1 cellular context compared by ENCODE assay signal in the genomic region with DNA sequence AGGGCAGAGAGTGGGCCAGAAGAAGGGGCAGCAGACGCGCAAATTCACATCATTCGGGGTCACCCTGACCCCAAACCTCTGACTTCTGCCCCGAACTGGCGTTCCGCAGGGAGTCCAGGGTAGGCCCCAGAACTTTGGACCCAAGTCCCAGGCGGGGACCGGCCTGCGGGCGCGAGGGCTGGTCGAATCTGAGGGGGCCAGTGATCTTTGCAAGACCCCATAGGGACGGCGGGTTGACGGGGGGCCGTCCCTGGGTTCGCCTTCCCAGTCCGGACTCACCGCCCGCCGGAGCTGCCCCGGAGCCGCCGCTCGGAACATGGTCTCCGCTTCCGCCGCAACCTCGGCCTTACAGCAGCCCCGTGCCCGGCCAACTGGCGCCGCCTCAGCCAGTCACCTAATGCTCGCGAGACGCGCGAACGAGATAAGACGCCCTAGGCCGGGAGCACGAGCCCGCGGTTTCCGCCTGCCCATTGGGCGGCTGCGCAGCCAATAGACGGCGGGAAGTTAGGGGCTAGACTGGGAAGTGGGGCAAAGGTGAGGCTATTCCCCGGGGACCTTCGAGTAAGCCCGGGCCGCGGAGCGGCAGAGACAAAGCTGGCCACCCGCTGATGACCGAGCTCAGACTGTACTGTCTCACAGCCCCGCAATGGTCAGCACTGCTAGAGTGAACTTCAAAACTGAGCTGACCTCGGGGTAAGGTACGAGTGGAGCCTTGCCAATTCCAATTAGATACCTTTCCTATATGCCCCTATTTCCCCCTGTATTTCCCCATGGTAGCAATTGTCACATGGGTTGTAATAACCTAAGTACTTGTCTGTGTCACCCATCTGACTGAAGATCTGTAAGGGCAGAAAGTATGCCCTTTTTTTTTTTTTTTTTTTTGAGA.
TF ChIP-seq lines count a peak whose summit lies in the region.

A gene (minus strand): TSS at position 399 of the 886 bp plus-strand sequence. CDS start 81 bp downstream, at position 318.

TF ChIP-seq in HepG2, 621 proteins besides CTCF, POLR2A, EP300 and RAD21 (continued from another document and continues in another):
- TF ChIP-seq, protein P1, sequence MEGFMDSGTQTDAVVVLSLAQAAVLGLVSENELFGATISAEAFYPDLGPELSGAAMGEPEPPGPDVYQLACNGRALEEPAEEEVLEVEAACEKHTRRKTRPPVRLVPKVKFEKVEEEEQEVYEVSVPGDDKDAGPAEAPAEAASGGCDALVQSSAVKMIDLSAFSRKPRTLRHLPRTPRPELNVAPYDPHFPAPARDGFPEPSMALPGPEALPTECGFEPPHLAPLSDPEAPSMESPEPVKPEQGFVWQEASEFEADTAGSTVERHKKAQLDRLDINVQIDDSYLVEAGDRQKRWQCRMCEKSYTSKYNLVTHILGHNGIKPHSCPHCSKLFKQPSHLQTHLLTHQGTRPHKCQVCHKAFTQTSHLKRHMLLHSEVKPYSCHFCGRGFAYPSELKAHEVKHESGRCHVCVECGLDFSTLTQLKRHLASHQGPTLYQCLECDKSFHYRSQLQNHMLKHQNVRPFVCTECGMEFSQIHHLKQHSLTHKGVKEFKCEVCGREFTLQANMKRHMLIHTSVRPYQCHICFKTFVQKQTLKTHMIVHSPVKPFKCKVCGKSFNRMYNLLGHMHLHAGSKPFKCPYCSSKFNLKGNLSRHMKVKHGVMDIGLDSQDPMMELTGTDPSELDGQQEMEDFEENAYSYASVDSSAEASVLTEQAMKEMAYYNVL (CRISPR knock-in tag; IDR thresholded peaks at IDR 0.05; ENCODE audit: borderline replicate concordance), result peak; percentile 72; the same call in 1 of the 2 replicates
- TF ChIP-seq, protein P2, sequence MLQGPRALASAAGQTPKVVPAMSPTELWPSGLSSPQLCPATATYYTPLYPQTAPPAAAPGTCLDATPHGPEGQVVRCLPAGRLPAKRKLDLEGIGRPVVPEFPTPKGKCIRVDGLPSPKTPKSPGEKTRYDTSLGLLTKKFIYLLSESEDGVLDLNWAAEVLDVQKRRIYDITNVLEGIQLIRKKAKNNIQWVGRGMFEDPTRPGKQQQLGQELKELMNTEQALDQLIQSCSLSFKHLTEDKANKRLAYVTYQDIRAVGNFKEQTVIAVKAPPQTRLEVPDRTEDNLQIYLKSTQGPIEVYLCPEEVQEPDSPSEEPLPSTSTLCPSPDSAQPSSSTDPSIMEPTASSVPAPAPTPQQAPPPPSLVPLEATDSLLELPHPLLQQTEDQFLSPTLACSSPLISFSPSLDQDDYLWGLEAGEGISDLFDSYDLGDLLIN (CRISPR knock-in tag; IDR thresholded peaks at IDR 0.05; ENCODE audit: borderline replicate concordance), result no peak
- TF ChIP-seq ARNT (IDR thresholded peaks at IDR 0.05), result no peak
- TF ChIP-seq PHF20 (CRISPR knock-in tag; IDR thresholded peaks at IDR 0.05), result peak; percentile 72
- no peak for TF ChIP-seq ZNF746 (CRISPR knock-in tag; IDR thresholded peaks at IDR 0.05)
- TF ChIP-seq SMC3 (IDR thresholded peaks at IDR 0.05; ENCODE audit: low read length), result no peak
- TF ChIP-seq MAFF (IDR thresholded peaks at IDR 0.05; ENCODE audit: low read depth, low read length), result no peak
- TF ChIP-seq SRSF4 (IDR thresholded peaks at IDR 0.05; ENCODE audit: low read depth, low read length, poor library complexity, severe bottlenecking), result no peak
- TF ChIP-seq, protein P3, sequence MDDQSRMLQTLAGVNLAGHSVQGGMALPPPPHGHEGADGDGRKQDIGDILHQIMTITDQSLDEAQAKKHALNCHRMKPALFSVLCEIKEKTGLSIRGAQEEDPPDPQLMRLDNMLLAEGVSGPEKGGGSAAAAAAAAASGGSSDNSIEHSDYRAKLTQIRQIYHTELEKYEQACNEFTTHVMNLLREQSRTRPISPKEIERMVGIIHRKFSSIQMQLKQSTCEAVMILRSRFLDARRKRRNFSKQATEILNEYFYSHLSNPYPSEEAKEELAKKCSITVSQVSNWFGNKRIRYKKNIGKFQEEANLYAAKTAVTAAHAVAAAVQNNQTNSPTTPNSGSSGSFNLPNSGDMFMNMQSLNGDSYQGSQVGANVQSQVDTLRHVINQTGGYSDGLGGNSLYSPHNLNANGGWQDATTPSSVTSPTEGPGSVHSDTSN (CRISPR knock-in tag; IDR thresholded peaks at IDR 0.05; ENCODE audit: borderline replicate concordance), result no peak
- TF ChIP-seq, protein P4, sequence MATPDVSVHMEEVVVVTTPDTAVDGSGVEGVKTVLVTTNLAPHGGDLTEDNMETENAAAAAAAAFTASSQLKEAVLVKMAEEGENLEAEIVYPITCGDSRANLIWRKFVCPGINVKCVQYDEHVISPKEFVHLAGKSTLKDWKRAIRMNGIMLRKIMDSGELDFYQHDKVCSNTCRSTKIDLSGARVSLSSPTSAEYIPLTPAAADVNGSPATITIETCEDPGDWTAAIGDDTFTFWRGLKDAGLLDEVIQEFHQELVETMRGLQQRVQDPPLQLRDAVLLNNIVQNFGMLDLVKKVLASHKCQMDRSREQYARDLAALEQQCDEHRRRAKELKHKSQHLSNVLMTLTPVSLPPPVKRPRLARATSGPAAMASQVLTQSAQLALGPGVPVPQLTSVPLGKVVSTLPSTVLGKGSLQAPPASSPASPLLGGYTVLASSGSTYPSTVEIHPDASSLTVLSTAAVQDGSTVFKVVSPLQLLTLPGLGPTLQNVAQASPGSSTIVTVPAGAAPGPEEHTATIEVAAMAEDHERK (CRISPR knock-in tag; IDR thresholded peaks at IDR 0.05; ENCODE audit: low read depth), result no peak
- TF ChIP-seq POLR2G (IDR thresholded peaks at IDR 0.05; ENCODE audit: low read depth, low read length), result peak; percentile 98
- no peak; the same call in 1 of the 2 replicates for TF ChIP-seq ZNF652 (CRISPR knock-in tag; IDR thresholded peaks at IDR 0.05; ENCODE audit: borderline replicate concordance, low read depth)
- TF ChIP-seq, protein P5, sequence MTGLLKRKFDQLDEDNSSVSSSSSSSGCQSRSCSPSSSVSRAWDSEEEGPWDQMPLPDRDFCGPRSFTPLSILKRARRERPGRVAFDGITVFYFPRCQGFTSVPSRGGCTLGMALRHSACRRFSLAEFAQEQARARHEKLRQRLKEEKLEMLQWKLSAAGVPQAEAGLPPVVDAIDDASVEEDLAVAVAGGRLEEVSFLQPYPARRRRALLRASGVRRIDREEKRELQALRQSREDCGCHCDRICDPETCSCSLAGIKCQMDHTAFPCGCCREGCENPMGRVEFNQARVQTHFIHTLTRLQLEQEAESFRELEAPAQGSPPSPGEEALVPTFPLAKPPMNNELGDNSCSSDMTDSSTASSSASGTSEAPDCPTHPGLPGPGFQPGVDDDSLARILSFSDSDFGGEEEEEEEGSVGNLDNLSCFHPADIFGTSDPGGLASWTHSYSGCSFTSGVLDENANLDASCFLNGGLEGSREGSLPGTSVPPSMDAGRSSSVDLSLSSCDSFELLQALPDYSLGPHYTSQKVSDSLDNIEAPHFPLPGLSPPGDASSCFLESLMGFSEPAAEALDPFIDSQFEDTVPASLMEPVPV (CRISPR knock-in tag; IDR thresholded peaks at IDR 0.05), result peak; percentile 83
- peak; percentile 69; the same call in 1 of the 2 replicates for TF ChIP-seq HMG20B (CRISPR knock-in tag; conservative IDR thresholded peaks at IDR 0.05)
- TF ChIP-seq, protein P6, sequence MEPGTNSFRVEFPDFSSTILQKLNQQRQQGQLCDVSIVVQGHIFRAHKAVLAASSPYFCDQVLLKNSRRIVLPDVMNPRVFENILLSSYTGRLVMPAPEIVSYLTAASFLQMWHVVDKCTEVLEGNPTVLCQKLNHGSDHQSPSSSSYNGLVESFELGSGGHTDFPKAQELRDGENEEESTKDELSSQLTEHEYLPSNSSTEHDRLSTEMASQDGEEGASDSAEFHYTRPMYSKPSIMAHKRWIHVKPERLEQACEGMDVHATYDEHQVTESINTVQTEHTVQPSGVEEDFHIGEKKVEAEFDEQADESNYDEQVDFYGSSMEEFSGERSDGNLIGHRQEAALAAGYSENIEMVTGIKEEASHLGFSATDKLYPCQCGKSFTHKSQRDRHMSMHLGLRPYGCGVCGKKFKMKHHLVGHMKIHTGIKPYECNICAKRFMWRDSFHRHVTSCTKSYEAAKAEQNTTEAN (CRISPR knock-in tag; conservative IDR thresholded peaks at IDR 0.05), result no peak
- TF ChIP-seq, protein P7, sequence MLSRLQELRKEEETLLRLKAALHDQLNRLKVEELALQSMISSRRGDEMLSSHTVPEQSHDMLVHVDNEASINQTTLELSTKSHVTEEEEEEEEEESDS (CRISPR knock-in tag; IDR thresholded peaks at IDR 0.05; ENCODE audit: borderline replicate concordance), result no peak
- peak; percentile 91; the same call in 1 of the 2 replicates for TF ChIP-seq ZFP41 (CRISPR knock-in tag; IDR thresholded peaks at IDR 0.05; ENCODE audit: borderline replicate concordance)
- no peak for TF ChIP-seq EEA1 (CRISPR knock-in tag; IDR thresholded peaks at IDR 0.05; ENCODE audit: borderline replicate concordance)
- peak; percentile 75 for TF ChIP-seq DR1 (CRISPR knock-in tag; IDR thresholded peaks at IDR 0.05)
- TF ChIP-seq SYNCRIP (IDR thresholded peaks at IDR 0.05; ENCODE audit: insufficient read depth, low read depth, low read length), result no peak
- no peak for TF ChIP-seq HCFC1 (IDR thresholded peaks at IDR 0.05; ENCODE audit: low read depth, low read length)
- TF ChIP-seq AHR (CRISPR knock-in tag; IDR thresholded peaks at IDR 0.05), result peak; percentile 91; the same call in 1 of the 2 replicates
- TF ChIP-seq, protein P8, sequence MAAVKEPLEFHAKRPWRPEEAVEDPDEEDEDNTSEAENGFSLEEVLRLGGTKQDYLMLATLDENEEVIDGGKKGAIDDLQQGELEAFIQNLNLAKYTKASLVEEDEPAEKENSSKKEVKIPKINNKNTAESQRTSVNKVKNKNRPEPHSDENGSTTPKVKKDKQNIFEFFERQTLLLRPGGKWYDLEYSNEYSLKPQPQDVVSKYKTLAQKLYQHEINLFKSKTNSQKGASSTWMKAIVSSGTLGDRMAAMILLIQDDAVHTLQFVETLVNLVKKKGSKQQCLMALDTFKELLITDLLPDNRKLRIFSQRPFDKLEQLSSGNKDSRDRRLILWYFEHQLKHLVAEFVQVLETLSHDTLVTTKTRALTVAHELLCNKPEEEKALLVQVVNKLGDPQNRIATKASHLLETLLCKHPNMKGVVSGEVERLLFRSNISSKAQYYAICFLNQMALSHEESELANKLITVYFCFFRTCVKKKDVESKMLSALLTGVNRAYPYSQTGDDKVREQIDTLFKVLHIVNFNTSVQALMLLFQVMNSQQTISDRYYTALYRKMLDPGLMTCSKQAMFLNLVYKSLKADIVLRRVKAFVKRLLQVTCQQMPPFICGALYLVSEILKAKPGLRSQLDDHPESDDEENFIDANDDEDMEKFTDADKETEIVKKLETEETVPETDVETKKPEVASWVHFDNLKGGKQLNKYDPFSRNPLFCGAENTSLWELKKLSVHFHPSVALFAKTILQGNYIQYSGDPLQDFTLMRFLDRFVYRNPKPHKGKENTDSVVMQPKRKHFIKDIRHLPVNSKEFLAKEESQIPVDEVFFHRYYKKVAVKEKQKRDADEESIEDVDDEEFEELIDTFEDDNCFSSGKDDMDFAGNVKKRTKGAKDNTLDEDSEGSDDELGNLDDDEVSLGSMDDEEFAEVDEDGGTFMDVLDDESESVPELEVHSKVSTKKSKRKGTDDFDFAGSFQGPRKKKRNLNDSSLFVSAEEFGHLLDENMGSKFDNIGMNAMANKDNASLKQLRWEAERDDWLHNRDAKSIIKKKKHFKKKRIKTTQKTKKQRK (IDR thresholded peaks at IDR 0.05; ENCODE audit: low read length), result no peak
- TF ChIP-seq SRY (CRISPR knock-in tag; IDR thresholded peaks at IDR 0.05), result no peak; the same call in 1 of the 2 replicates
- peak; percentile 47; the same call in 1 of the 2 replicates for TF ChIP-seq ZNF766 (CRISPR knock-in tag; IDR thresholded peaks at IDR 0.05; ENCODE audit: borderline replicate concordance)
- TF ChIP-seq SMAD1 (CRISPR knock-in tag; IDR thresholded peaks at IDR 0.05; ENCODE audit: borderline replicate concordance, low read depth), result no peak
- no peak for TF ChIP-seq ZNF326 (CRISPR knock-in tag; IDR thresholded peaks at IDR 0.05; ENCODE audit: borderline replicate concordance)
- TF ChIP-seq, protein P9, sequence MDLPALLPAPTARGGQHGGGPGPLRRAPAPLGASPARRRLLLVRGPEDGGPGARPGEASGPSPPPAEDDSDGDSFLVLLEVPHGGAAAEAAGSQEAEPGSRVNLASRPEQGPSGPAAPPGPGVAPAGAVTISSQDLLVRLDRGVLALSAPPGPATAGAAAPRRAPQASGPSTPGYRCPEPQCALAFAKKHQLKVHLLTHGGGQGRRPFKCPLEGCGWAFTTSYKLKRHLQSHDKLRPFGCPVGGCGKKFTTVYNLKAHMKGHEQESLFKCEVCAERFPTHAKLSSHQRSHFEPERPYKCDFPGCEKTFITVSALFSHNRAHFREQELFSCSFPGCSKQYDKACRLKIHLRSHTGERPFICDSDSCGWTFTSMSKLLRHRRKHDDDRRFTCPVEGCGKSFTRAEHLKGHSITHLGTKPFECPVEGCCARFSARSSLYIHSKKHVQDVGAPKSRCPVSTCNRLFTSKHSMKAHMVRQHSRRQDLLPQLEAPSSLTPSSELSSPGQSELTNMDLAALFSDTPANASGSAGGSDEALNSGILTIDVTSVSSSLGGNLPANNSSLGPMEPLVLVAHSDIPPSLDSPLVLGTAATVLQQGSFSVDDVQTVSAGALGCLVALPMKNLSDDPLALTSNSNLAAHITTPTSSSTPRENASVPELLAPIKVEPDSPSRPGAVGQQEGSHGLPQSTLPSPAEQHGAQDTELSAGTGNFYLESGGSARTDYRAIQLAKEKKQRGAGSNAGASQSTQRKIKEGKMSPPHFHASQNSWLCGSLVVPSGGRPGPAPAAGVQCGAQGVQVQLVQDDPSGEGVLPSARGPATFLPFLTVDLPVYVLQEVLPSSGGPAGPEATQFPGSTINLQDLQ (CRISPR knock-in tag; IDR thresholded peaks at IDR 0.05), result peak; percentile 62; the same call in 1 of the 2 replicates
- TF ChIP-seq, protein P10, sequence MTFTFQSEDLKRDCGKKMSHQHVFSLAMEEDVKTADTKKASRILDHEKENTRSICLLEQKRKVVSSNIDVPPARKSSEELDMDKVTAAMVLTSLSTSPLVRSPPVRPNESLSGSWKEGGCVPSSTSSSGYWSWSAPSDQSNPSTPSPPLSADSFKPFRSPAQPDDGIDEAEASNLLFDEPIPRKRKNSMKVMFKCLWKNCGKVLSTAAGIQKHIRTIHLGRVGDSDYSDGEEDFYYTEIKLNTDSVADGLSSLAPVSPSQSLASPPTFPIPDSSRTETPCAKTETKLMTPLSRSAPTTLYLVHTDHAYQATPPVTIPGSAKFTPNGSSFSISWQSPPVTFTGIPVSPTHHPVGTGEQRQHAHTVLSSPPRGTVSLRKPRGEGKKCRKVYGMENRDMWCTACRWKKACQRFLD (CRISPR knock-in tag; IDR thresholded peaks at IDR 0.05; ENCODE audit: borderline replicate concordance), result peak; percentile 90; the same call in 1 of the 2 replicates
- peak; percentile 76; the same call in 1 of the 2 replicates for TF ChIP-seq ZNF235 (CRISPR knock-in tag; IDR thresholded peaks at IDR 0.05; ENCODE audit: borderline replicate concordance)
- TF ChIP-seq ZSCAN20 (CRISPR knock-in tag; IDR thresholded peaks at IDR 0.05; ENCODE audit: borderline replicate concordance), result 0 out of 2 replicates have a peak, but pooled peaks have one; percentile 38
- TF ChIP-seq SMAD9 (CRISPR knock-in tag; IDR thresholded peaks at IDR 0.05), result no peak
- peak; percentile 84; the same call in 1 of the 2 replicates for TF ChIP-seq MTA1 (CRISPR knock-in tag; IDR thresholded peaks at IDR 0.05; ENCODE audit: borderline replicate concordance)
- no peak for TF ChIP-seq KLF9 (CRISPR knock-in tag; IDR thresholded peaks at IDR 0.05; ENCODE audit: low read depth)
- peak; percentile 28; the same call in 1 of the 2 replicates for TF ChIP-seq ZNF773 (CRISPR knock-in tag; IDR thresholded peaks at IDR 0.05; ENCODE audit: borderline replicate concordance)
- no peak for TF ChIP-seq ADNP (CRISPR knock-in tag; IDR thresholded peaks at IDR 0.05)
- TF ChIP-seq ZNF790 (CRISPR knock-in tag; IDR thresholded peaks at IDR 0.05; ENCODE audit: borderline replicate concordance), result no peak
